ENCODE assay signal across 2 cellular contexts in genomic region chr6:77440206-77440976, GRCh38.
TF ChIP-seq lines count a peak whose summit lies in the region.

No MANE protein-coding gene starts in this region.

TF ChIP-seq in IMR-90, 13 proteins besides CTCF, POLR2A, EP300 and RAD21:
- peak; percentile 54 for TF ChIP-seq FOS (IDR thresholded peaks at IDR 0.05; ENCODE audit: low read depth, low read length)
- TF ChIP-seq BHLHE40 (IDR thresholded peaks at IDR 0.05; ENCODE audit: low read depth, low read length): no peak
TF ChIP-seq in IMR-90: peak in this region for 1.

TF ChIP-seq in GM12878, 131 proteins besides CTCF, POLR2A, EP300 and RAD21:
- TF ChIP-seq ZBTB40 (IDR thresholded peaks at IDR 0.05; ENCODE audit: borderline replicate concordance) (no peak), SPI1 (IDR thresholded peaks at IDR 0.05; ENCODE audit: borderline replicate concordance, insufficient read depth, low read depth, low read length) (peak; percentile 18; the same call in 1 of the 2 replicates)
TF ChIP-seq in GM12878: peak in this region for 1.
